In the genomic region with DNA sequence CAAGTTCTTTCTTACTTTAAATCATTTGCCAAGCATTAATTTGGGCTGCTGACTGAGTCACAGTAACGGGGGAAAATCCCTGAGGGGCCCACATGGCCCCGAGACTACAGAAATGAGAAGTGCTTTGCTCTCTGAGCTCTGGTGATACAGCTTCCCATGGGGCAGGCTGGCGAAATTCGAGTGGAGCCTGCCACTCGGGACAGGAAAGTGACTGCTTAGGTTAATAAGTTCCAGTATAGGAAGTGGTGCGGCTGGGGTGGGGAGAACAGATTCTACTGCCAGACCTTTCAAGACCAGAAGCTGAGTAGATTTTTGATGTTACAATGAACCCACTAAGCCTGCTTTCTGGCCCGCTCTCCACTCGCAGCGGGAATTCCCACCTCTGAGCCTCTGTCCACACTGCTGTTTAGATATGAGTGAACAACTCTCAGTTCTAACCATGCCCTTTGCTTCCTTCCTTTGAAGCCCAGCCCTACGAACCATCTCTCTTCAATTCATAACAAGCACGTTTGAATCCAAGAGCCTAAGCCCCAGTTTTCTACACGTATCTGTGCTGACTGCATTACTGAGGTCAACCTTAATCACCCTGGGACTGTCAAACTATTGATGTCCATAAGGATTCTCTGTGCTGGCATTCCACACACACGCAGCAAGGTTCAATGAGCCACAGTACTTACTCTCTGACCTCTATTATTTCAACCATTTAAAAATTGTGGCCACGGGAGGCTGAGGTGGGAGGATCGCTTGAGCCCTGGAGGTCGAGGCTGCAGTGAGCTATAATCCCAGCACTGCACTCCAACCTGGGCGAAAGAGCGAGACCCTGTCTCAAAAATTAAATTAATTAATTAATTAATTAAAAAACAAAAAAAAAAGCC, we compare ENCODE assay signal across 8 cellular contexts. TPM values are rescaled to one million over a fixed set of nuclear protein-coding genes. Genes with fewer than 3 reads are reported as not detected.
DNase-seq lines count a peak whose midpoint lies in the region; ATAC-seq and TF ChIP-seq lines count a peak whose summit lies in the region.

No MANE protein-coding gene starts in this region.

- no peaks in the 10 kb centered on the region for H3K27me3 ChIP-seq in left lung

- H3K9me3 Mint-ChIP-seq in activated naive CD8-positive, alpha-beta T cell (ENCODE audit: low read depth) = no peaks in the 10 kb centered on the region

- peaks cover 13% of the 10 kb centered on the region for H3K36me3 Mint-ChIP-seq in activated naive CD8-positive, alpha-beta T cell

- peak; percentile 65 for ATAC-seq in HG02571 (IDR thresholded peaks at IDR 0.05; ENCODE audit: unreplicated experiment)
- peak; percentile 77 for ATAC-seq in left lung

- no peaks in the 10 kb centered on the region for H3K27me3 Mint-ChIP-seq in activated naive CD8-positive, alpha-beta T cell

- peak overlapping the region; percentile 99 for H3K27ac Mint-ChIP-seq in activated naive CD8-positive, alpha-beta T cell

- intact Hi-C loops in left lung (cut with DNase I) = no loop called here

- peaks cover 9 to 65% of the 10 kb centered on the region in 2 donors for H3K4me1 ChIP-seq in left lung

- peak overlapping the region; percentile 86 for H3K4me3 Mint-ChIP-seq in activated naive CD8-positive, alpha-beta T cell

- CTCF ChIA-PET in GM10248 (lab: Yijun Ruan, JAX) = interaction anchor here (1.1 to 1.2 kb wide), 2 partner anchors 9 to 117 kb away, joined by 3 to 7 read pairs; a partner anchor contains a TSS

- peak; percentile 83 for DNase-seq in GM10248 (ENCODE audit: extremely low spot score)
- DNase-seq in RPMI7951 (ENCODE audit: low read depth) = peak; percentile 55
- DNase-seq in left lung = no peak
- DNase-seq in stimulated activated CD8-positive, alpha-beta memory T cell treated with anti-CD3 and anti-CD28 coated beads, Interleukin-7, amount 100 ng/mL, for 48 hours (ENCODE audit: extremely low read depth in 1 of 2, low read depth in 1 of 2) = peak; percentile 73 to 86
- no peak for DNase-seq in SHP77 (lab: John Stamatoyannopoulos, UW)
- DNase-seq in NK-92 treated with Interleukin-12 subunit alpha and Interleukin-12 subunit beta, amount 100 ng/mL, for 24 hours (lab: John Stamatoyannopoulos, UW) = no peak

- peaks cover 75% of the 10 kb centered on the region for H3K4me1 Mint-ChIP-seq in activated naive CD8-positive, alpha-beta T cell (ENCODE audit: low read depth)

- H3K36me3 ChIP-seq in left lung = peaks cover 0 to 40% of the 10 kb centered on the region in 2 donors

- TF ChIP-seq CTCF in GM10248 (IDR thresholded peaks at IDR 0.05; ENCODE audit: control extremely low read depth, extremely low read depth, low read depth, missing control alignments) (no peak), left lung (IDR thresholded peaks at IDR 0.05) (no peak)

- H3K4me3 ChIP-seq in left lung = no peak overlapping the region

- H3K9me3 ChIP-seq in left lung = no peaks in the 10 kb centered on the region

- peak overlapping the region; percentile 70 to 81 for H3K27ac ChIP-seq in left lung

- POLR2A ChIA-PET in GM10248 (lab: Yijun Ruan, JAX) = interaction anchor here (1.2 to 1.3 kb wide), 2 partner anchors 9 to 17 kb away, joined by 6 to 8 read pairs; a partner anchor contains a TSS

RNA-seq across cellular contexts. Expression of a gene that starts 9.6 kb away (rescaled TPM):
- total RNA-seq in RPMI7951 (2014; rRNA removed; shearing (Covaris generic)) = 20.8 and 26.3 TPM in 2 replicates
- total RNA-seq in left lung = 10 to 100 TPM; 31.2 to 39.9 TPM

RNA-seq across cellular contexts. Expression of a gene that starts 37.7 kb away (rescaled TPM):
- total RNA-seq in RPMI7951 (2014; rRNA removed; shearing (Covaris generic)) = not detected in 2 replicates
- total RNA-seq in left lung = not detected

RNA-seq across cellular contexts. Expression of a gene that starts 51.5 kb away (rescaled TPM):
- total RNA-seq in RPMI7951 (2014; rRNA removed; shearing (Covaris generic)) = 7.1 and 7.9 TPM in 2 replicates
- 10 to 100 TPM in 1 of 2 donors, 1 to 10 TPM in 1; 4.2 to 22.1 TPM for total RNA-seq in left lung

RNA-seq across cellular contexts. Expression of a gene that starts 55.5 kb away (rescaled TPM):
- total RNA-seq in RPMI7951 (2014; rRNA removed; shearing (Covaris generic)) = 0.12 TPM in 1 of 2 replicates, not detected in the other
- total RNA-seq in left lung = under 1 TPM; 0.12 to 0.39 TPM

Comparison
In these comparisons a context has a peak if more than half of its experiments do, and no peak if none do; other contexts are left out.
1. DNase-seq: peak in GM10248 (single experiment), RPMI7951 (single experiment) and stimulated activated CD8-positive, alpha-beta memory T cell treated with anti-CD3 and anti-CD28 coated beads, Interleukin-7, amount 100 ng/mL, for 48 hours (2 of 2); none in left lung (0 of 2), SHP77 (0 of 2) and NK-92 treated with Interleukin-12 subunit alpha and Interleukin-12 subunit beta, amount 100 ng/mL, for 24 hours (single experiment).